10 cellular contexts compared by ENCODE assay signal in genomic region chr1:228424685-228425660, GRCh38. TPM values are rescaled to one million over a fixed set of nuclear protein-coding genes. Genes with fewer than 3 reads are reported as not detected.
DNase-seq lines count a peak whose midpoint lies in the region; ATAC-seq and TF ChIP-seq lines count a peak whose summit lies in the region.
"Had no signal": no experiment of that assay in that cellular context is flagged by ENCODE, and none has a peak within 500 bp of the region (broad histone marks: within the 10 kb centered on the region; RNA-seq: fewer than 3 reads in every experiment).

No MANE protein-coding gene starts in this region.

- CTCF ChIA-PET in HCT116 (lab: Charles Lee): no interaction called here

- no peaks in the 10 kb centered on the region for H4K20me1 ChIP-seq in HCT116 (ENCODE audit: insufficient read depth)
- H4K20me1 ChIP-seq: BLaER1 had no signal

- no peak overlapping the region for H3K14ac ChIP-seq in mesenchymal stem cell (ENCODE audit: low read length in 2 of 2)

- no peak for ATAC-seq in HCT116

- H2AFZ ChIP-seq in HCT116 (ENCODE audit: low read depth, low read length, poor library complexity, severe bottlenecking): no peak overlapping the region
- H2AFZ ChIP-seq in mesenchymal stem cell (ENCODE audit: low read depth, low read length): no peak overlapping the region

- H3K9me3 ChIP-seq in HCT116 (ENCODE audit: control insufficient read depth in 1 of 2, insufficient read depth in 1 of 2, low read depth in 1 of 2, low read length in 2 of 2) (no peaks in the 10 kb centered on the region), mesenchymal stem cell (ENCODE audit: control insufficient read depth, low read length) (no peaks in the 10 kb centered on the region), testis (no peaks in the 10 kb centered on the region)

- H3K9me2 ChIP-seq in HCT116 (ENCODE audit: insufficient read depth): no peaks in the 10 kb centered on the region

- intact Hi-C loops in HCT116 (cut with micrococcal nuclease) (no loop called here), testis (cut with DNase I; ENCODE audit: low total_unique reads) (no loop called here)

- DNase-seq in HCT116 (ENCODE audit: low read depth, low spot score) (no peak), mesenchymal stem cell (no peak), testis (peak; percentile 87), GM13976 (ENCODE audit: low spot score) (no peak), NCI-H146 treated with DMSO at 0.1 percent for 48 hours (lab: John Stamatoyannopoulos, UW; ENCODE audit: unreplicated experiment) (no peak)
- DNase-seq: DMS53, GF-D8 had no signal

- RAD21 ChIA-PET in HCT116 (lab: Charles Lee; ENCODE audit: low non-redundant PET in 1 of 2, low total read pairs in 2 of 2, uncharacterized antibody in 2 of 2, unreplicated experiment in 2 of 2): no interaction called here

- TF ChIP-seq POLR2A in HCT116 (IDR thresholded peaks at IDR 0.05; ENCODE audit: borderline replicate concordance, extremely low read depth, insufficient read depth, insufficient read length) (no peak), testis (IDR thresholded peaks at IDR 0.05) (peak; percentile 38)

- H3K4ac ChIP-seq in mesenchymal stem cell (ENCODE audit: low read depth in 1 of 2, low read length in 2 of 2): no peak overlapping the region

- H3K23ac ChIP-seq in mesenchymal stem cell (ENCODE audit: low read length in 2 of 2): no peak overlapping the region

- POLR2A ChIA-PET in HCT116 (lab: Charles Lee): no interaction called here

- H3K4me3 ChIP-seq in HCT116 (replicated peaks in 1 of 2; ENCODE audit: low read depth in 1 of 2, low read length in 2 of 2) (no peak overlapping the region), mesenchymal stem cell (ENCODE audit: insufficient read depth in 1 of 2, low read depth in 1 of 2, low read length in 2 of 2) (no peak overlapping the region), testis (peak overlapping the region; percentile 12 to 24)
- H3K4me3 ChIP-seq: BLaER1 had no signal

- H3K79me1 ChIP-seq in mesenchymal stem cell (replicated peaks; ENCODE audit: low read length, poor library complexity, severe bottlenecking): no peaks in the 10 kb centered on the region

- no peak overlapping the region for H3K18ac ChIP-seq in mesenchymal stem cell (ENCODE audit: low read depth in 1 of 2, low read length in 2 of 2)

- no peaks in the 10 kb centered on the region for H3K79me2 ChIP-seq in HCT116 (ENCODE audit: insufficient read depth, low read length)

- no peak overlapping the region for H2BK12ac ChIP-seq in mesenchymal stem cell (ENCODE audit: low read length in 2 of 2)

- H3K27me3 ChIP-seq in HCT116 (ENCODE audit: insufficient read depth, low read length) (no peaks in the 10 kb centered on the region), mesenchymal stem cell (ENCODE audit: control insufficient read depth in 1 of 2, insufficient read depth in 1 of 2, low read length in 2 of 2) (peaks cover 8 to 24% of the 10 kb centered on the region in 2 experiments), testis (no peaks in the 10 kb centered on the region)
- H3K27me3 ChIP-seq: BLaER1 had no signal

- peak overlapping the region; percentile 35 for H4K91ac ChIP-seq in mesenchymal stem cell (ENCODE audit: low read length)

- no peak overlapping the region for H3K9ac ChIP-seq in HCT116 (ENCODE audit: low read length)
- H3K9ac ChIP-seq in mesenchymal stem cell (ENCODE audit: low read length): no peak overlapping the region
- H3K9ac ChIP-seq: BLaER1 had no signal

- BruUV-seq in HCT116 (replicated peaks; lab: Mats Ljungman, UMichigan): no TSS peak

- H3K27ac ChIP-seq in HCT116 (ENCODE audit: low read depth, low read length) (no peak overlapping the region), mesenchymal stem cell (ENCODE audit: low read length, poor library complexity, severe bottlenecking) (no peak overlapping the region), testis (no peak overlapping the region)
- H3K27ac ChIP-seq: BLaER1, HL-60 had no signal

- H2BK15ac ChIP-seq in mesenchymal stem cell (ENCODE audit: low read depth, poor library complexity, severe bottlenecking): no peak overlapping the region

- TF ChIP-seq CTCF in HCT116 (IDR thresholded peaks at IDR 0.05 in 2 of 3, conservative IDR thresholded peaks at IDR 0.05 in 1 of 3; ENCODE audit: borderline replicate concordance in 1 of 3, insufficient read depth in 1 of 3, low read depth in 2 of 3, low read length in 2 of 3): no peak
- TF ChIP-seq CTCF in testis (IDR thresholded peaks at IDR 0.05): no peak
- no peak for TF ChIP-seq CTCF in GM13976 (IDR thresholded peaks at IDR 0.05; ENCODE audit: borderline replicate concordance, control extremely low read depth, extremely low read depth, insufficient read depth, missing control alignments)

- H4K8ac ChIP-seq in mesenchymal stem cell (ENCODE audit: low read length): peak overlapping the region; percentile 7

- H3K4me1 ChIP-seq in HCT116 (ENCODE audit: control insufficient read depth in 1 of 2, insufficient read depth in 2 of 2, low read length in 2 of 2) (peaks cover 0 to 6% of the 10 kb centered on the region in 2 experiments; a peak in 1 of 4 replicates), mesenchymal stem cell (ENCODE audit: control insufficient read depth, insufficient read depth, low read depth, low read length) (no peaks in the 10 kb centered on the region), testis (no peaks in the 10 kb centered on the region)
- H3K4me1 ChIP-seq: BLaER1 had no signal

- WGBS in mesenchymal stem cell: 97% methylated on average over 62 of the region's 62 CpGs
- WGBS in testis, 2 donors: 73 to 76% methylated on average over 35 to 62 of the region's 62 CpGs

- in situ Hi-C loops in GM13976 (cut with MboI; ENCODE audit: low sequenced_read_pairs, unreplicated experiment): no loop called here

- TF ChIP-seq RAD21 in HCT116 (IDR thresholded peaks at IDR 0.05; ENCODE audit: low read depth) (no peak), Ishikawa (IDR thresholded peaks at IDR 0.05; ENCODE audit: low read depth) (no peak)

- H2BK5ac ChIP-seq in mesenchymal stem cell (ENCODE audit: low read depth, low read length, poor library complexity, severe bottlenecking): no peak overlapping the region

- no peak overlapping the region for H2AK5ac ChIP-seq in mesenchymal stem cell (ENCODE audit: low read length, severe bottlenecking)

- H3K36me3 ChIP-seq in HCT116 (ENCODE audit: control insufficient read depth in 1 of 2, insufficient read depth in 2 of 2, low read length in 2 of 2) (no peaks in the 10 kb centered on the region), mesenchymal stem cell (ENCODE audit: control insufficient read depth in 1 of 2, insufficient read depth in 2 of 2, low read depth in 1 of 2, low read length in 2 of 2) (peaks cover 0 to 5% of the 10 kb centered on the region in 2 experiments), testis (ENCODE audit: low read depth, missing control alignments) (no peaks in the 10 kb centered on the region)

- H2BK120ac ChIP-seq in mesenchymal stem cell (ENCODE audit: low read depth, low read length): no peak overlapping the region

- no peak overlapping the region for H3K4me2 ChIP-seq in HCT116 (ENCODE audit: low read length)
- H3K4me2 ChIP-seq in mesenchymal stem cell (ENCODE audit: low read length, poor library complexity, severe bottlenecking): no peak overlapping the region
- H3K4me2 ChIP-seq: BLaER1 had no signal

- no peak for TF ChIP-seq EP300 in Ishikawa (IDR thresholded peaks at IDR 0.05; ENCODE audit: borderline replicate concordance)

TF ChIP-seq in HCT116, 20 proteins besides CTCF, POLR2A, EP300 and RAD21:
- 0 out of 2 replicates have a peak, but pooled peaks have one; percentile 18 for TF ChIP-seq CEBPB (IDR thresholded peaks at IDR 0.05; ENCODE audit: low read depth)
- TF ChIP-seq MAX (IDR thresholded peaks at IDR 0.05): no peak
TF ChIP-seq in HCT116: peak in this region for 1.

TF ChIP-seq in Ishikawa, 13 proteins besides CTCF, POLR2A, EP300 and RAD21:
- peak; percentile 86 for TF ChIP-seq CEBPB (IDR thresholded peaks at IDR 0.05)
- no peak for TF ChIP-seq NFIC (IDR thresholded peaks at IDR 0.05)
- no peak for TF ChIP-seq TCF12 (IDR thresholded peaks at IDR 0.05; ENCODE audit: low read depth)
- TF ChIP-seq USF1 (IDR thresholded peaks at IDR 0.05): no peak
- TF ChIP-seq CREB1 (IDR thresholded peaks at IDR 0.05; ENCODE audit: low read depth): no peak

RNA-seq across cellular contexts. Expression of gene TRIM17, which starts 8.3 kb away (rescaled TPM):
- not detected for total RNA-seq in HCT116 (2021; ENCODE audit: unreplicated experiment)
- polyA plus RNA-seq in HCT116 (2012): 0.27 and 0.43 TPM in 2 replicates
- polyA plus RNA-seq in mesenchymal stem cell (2013, experiment 1 of 2): 1.9 TPM
- 1.7 TPM for polyA plus RNA-seq in mesenchymal stem cell (2013, experiment 2 of 2)
- total RNA-seq in testis: 10 to 100 TPM; 21.4 to 33.6 TPM
- 37.4 TPM for polyA plus RNA-seq in testis (ENCODE audit: insufficient read depth, low read depth, low replicate concordance)

RNA-seq across cellular contexts. Expression of gene TRIM11, which starts 18.3 kb away (rescaled TPM):
- total RNA-seq in HCT116 (2021; ENCODE audit: unreplicated experiment): 42.5 TPM
- 22.9 and 24.4 TPM in 2 replicates for polyA plus RNA-seq in HCT116 (2012)
- polyA plus RNA-seq in mesenchymal stem cell (2013, experiment 1 of 2): 16.3 TPM
- polyA plus RNA-seq in mesenchymal stem cell (2013, experiment 2 of 2): 15.1 TPM
- total RNA-seq in testis: 10 to 100 TPM; 30.1 to 37.8 TPM
- polyA plus RNA-seq in testis (ENCODE audit: insufficient read depth, low read depth, low replicate concordance): 19.5 TPM

Comparison
In these comparisons a context has a peak if more than half of its experiments do, and no peak if none do; other contexts are left out.
1. H3K4me3 ChIP-seq: peak in testis (2 of 2); none in HCT116 (0 of 2) and mesenchymal stem cell (0 of 2).
2. RNA of gene TRIM17, which starts 8.3 kb away (total RNA-seq): 21.4 to 33.6 TPM in testis; not detected in HCT116 (single experiment); every median in the first group is over 10 times any median in the second.